22 cellular contexts compared by ENCODE assay signal in the genomic region with DNA sequence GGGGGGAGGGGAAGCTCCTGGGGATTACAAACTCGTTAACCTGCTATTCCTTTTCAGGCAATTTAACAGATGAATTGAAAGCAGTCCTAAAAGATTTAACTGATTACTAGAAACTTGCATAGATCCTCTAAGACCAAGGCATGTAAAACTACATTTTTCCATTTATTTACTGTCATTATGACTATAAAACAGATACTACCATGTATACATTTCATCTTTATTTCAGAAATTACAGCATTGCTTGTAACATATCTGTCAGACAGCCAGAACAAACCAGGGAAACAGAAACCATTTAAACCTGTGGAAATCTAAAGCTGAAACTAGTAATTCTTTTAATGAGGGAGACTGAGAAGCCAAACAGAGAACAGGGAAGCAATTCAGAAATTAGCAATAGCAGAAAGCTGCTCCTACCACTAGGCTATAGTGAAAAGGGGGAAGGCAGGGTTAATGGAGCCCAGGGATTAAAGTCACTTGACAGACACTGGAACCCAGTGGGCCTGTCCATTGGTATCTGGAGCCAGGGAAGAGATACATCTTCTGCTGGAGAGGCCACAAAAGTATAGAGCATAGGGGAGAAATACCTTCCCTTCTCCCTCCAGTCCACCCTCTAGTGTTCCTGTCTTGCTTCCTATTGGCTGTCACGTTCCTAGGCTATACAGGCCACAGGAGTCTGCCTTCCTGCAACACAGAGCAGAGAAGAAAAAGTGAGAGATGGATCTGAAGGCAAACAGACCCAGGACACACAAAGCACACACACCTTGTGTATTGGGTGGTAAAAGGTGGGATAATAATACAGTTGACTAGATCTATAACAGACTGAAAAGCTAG. TPM values are rescaled to one million over a fixed set of nuclear protein-coding genes. Genes with fewer than 3 reads are reported as not detected.
"Had no signal": no experiment of that assay in that cellular context is flagged by ENCODE, and none has a peak within 500 bp of the region (broad histone marks: within the 10 kb centered on the region; RNA-seq: fewer than 3 reads in every experiment).

No MANE protein-coding gene starts in this region.

- H3K9me3 ChIP-seq: adrenal gland, esophagus squamous epithelium had no signal

- DNase-seq: activated CD4-positive, alpha-beta T cell treated with anti-CD3 and anti-CD28 coated beads, Interleukin-2, amount 50 U/mL, for 1 hour; activated CD4-positive, CD25-positive, alpha-beta regulatory T cell; activated CD8-positive, alpha-beta memory T cell treated with anti-CD3 and anti-CD28 coated beads, Interleukin-2, amount 50 U/mL, for 4 hours; activated gamma-delta T cell; activated T-cell treated with anti-CD3 and anti-CD28 coated beads, Interleukin-2, amount 50 U/mL, for 48 hours; adrenal gland; cerebellar nuclear complex; cortex of kidney; effector memory CD8-positive, alpha-beta T cell; esophagus squamous epithelium; foreskin fibroblast; left cardiac atrium; mesenchymal stem cell; naive thymus-derived CD8-positive, alpha-beta T cell; posterior cingulate gyrus; stimulated activated CD4-positive, alpha-beta T cell treated with anti-CD3 and anti-CD28 coated beads, Interleukin-12 subunit alpha, Interleukin-12 subunit beta, amount 100 ng/mL, for 4 hours; stimulated activated CD4-positive, alpha-beta T cell treated with anti-CD3 and anti-CD28 coated beads, Interleukin-1b, Interleukin-23, amount 100 ng/mL, for 48 hours; stimulated activated CD8-positive, alpha-beta memory T cell treated with anti-CD3 and anti-CD28 coated beads, Interleukin-4, amount 100 ng/mL, for 48 hours; trophoblast cell had no signal

- H3K27ac Mint-ChIP-seq: activated naive CD4-positive, alpha-beta T cell treated with anti-CD3 and anti-CD28 coated beads, Interleukin-2, amount 50 U/mL, for 24 hours; effector memory CD8-positive, alpha-beta T cell; stimulated activated naive CD8-positive, alpha-beta T cell treated with anti-CD3 and anti-CD28 coated beads, Interleukin-15, Interleukin-2, amounts not matched to agents 100 ng/mL and 50 ng/mL, for 24 hours had no signal

- H3K4me1 Mint-ChIP-seq: activated naive CD4-positive, alpha-beta T cell treated with anti-CD3 and anti-CD28 coated beads, Interleukin-2, amount 50 U/mL, for 24 hours had no signal

- H3K36me3 ChIP-seq: adrenal gland, esophagus squamous epithelium had no signal

- H3K4me3 Mint-ChIP-seq: activated naive CD4-positive, alpha-beta T cell treated with anti-CD3 and anti-CD28 coated beads, Interleukin-2, amount 50 U/mL, for 24 hours; effector memory CD8-positive, alpha-beta T cell; naive thymus-derived CD8-positive, alpha-beta T cell; stimulated activated naive CD8-positive, alpha-beta T cell treated with anti-CD3 and anti-CD28 coated beads, Interleukin-15, Interleukin-2, amounts not matched to agents 100 ng/mL and 50 ng/mL, for 24 hours had no signal

- H3K4me1 ChIP-seq: adrenal gland, esophagus squamous epithelium had no signal

- ATAC-seq: effector memory CD8-positive, alpha-beta T cell; left cardiac atrium; naive thymus-derived CD8-positive, alpha-beta T cell had no signal

- H3K9me3 Mint-ChIP-seq: activated naive CD4-positive, alpha-beta T cell treated with anti-CD3 and anti-CD28 coated beads, Interleukin-2, amount 50 U/mL, for 24 hours; effector memory CD8-positive, alpha-beta T cell; stimulated activated naive CD8-positive, alpha-beta T cell treated with anti-CD3 and anti-CD28 coated beads, Interleukin-15, Interleukin-2, amounts not matched to agents 100 ng/mL and 50 ng/mL, for 24 hours had no signal

- H3K4me3 ChIP-seq: adrenal gland, esophagus squamous epithelium, hepatocyte had no signal

- H3K27me3 Mint-ChIP-seq: activated naive CD4-positive, alpha-beta T cell treated with anti-CD3 and anti-CD28 coated beads, Interleukin-2, amount 50 U/mL, for 24 hours; effector memory CD8-positive, alpha-beta T cell; naive thymus-derived CD8-positive, alpha-beta T cell; stimulated activated naive CD8-positive, alpha-beta T cell treated with anti-CD3 and anti-CD28 coated beads, Interleukin-15, Interleukin-2, amounts not matched to agents 100 ng/mL and 50 ng/mL, for 24 hours had no signal

- H3K27ac ChIP-seq: adrenal gland, esophagus squamous epithelium, hepatocyte had no signal

- H3K27me3 ChIP-seq: adrenal gland, esophagus squamous epithelium, hepatocyte had no signal

RNA-seq across cellular contexts. Expression of a gene that starts 33.8 kb away (rescaled TPM):
- total RNA-seq: hepatocyte; naive thymus-derived CD8-positive, alpha-beta T cell had no signal
